37 cellular contexts compared by ENCODE assay signal in genomic region chr5:151491059-151491458, GRCh38.
"Had no signal": no experiment of that assay in that cellular context is flagged by ENCODE, and none has a peak within 500 bp of the region (broad histone marks: within the 10 kb centered on the region; RNA-seq: fewer than 3 reads in every experiment).

No MANE protein-coding gene starts in this region.

- H3K27ac Mint-ChIP-seq: activated CD4-positive, alpha-beta memory T cell treated with anti-CD3 and anti-CD28 coated beads, Interleukin-2, amount 10 ng/mL, durations not matched to agents 7 days and 5 days; activated CD8-positive, alpha-beta memory T cell treated with anti-CD3 and anti-CD28 coated beads, Interleukin-2, amount 10 ng/mL, durations not matched to agents 7 days and 5 days; activated naive CD8-positive, alpha-beta T cell treated with anti-CD3 and anti-CD28 coated beads for 36 hours; activated T-cell treated with anti-CD3 and anti-CD28 coated beads, Interleukin-2, amount 50 U/mL, for 72 hours; activated T-helper 17 cell treated with anti-CD3 and anti-CD28 coated beads, Interleukin-2, amount 50 U/mL, for 72 hours; T-cell had no signal

- H3K27ac ChIP-seq: brain microvascular endothelial cell, Peyer's patch, VCaP had no signal

- H3K4me1 Mint-ChIP-seq: activated CD4-positive, alpha-beta memory T cell treated with anti-CD3 and anti-CD28 coated beads, Interleukin-2, amount 10 ng/mL, durations not matched to agents 7 days and 5 days; activated CD8-positive, alpha-beta memory T cell treated with anti-CD3 and anti-CD28 coated beads, Interleukin-2, amount 10 ng/mL, durations not matched to agents 7 days and 5 days; activated naive CD8-positive, alpha-beta T cell treated with anti-CD3 and anti-CD28 coated beads for 36 hours; activated T-helper 17 cell treated with anti-CD3 and anti-CD28 coated beads, Interleukin-2, amount 50 U/mL, for 72 hours; T-cell had no signal

- ATAC-seq: activated CD8-positive, alpha-beta memory T cell treated with anti-CD3 and anti-CD28 coated beads, Interleukin-2, amount 10 ng/mL, durations not matched to agents 7 days and 5 days; activated T-cell treated with anti-CD3 and anti-CD28 coated beads, Interleukin-2, amount 50 U/mL, for 72 hours; activated T-helper 17 cell treated with anti-CD3 and anti-CD28 coated beads, Interleukin-2, amount 50 U/mL, for 72 hours; PC-3; SK-N-SH treated with all-trans-retinoic acid at 6 μM for 48 hours; T-cell had no signal

- H3K4me3 Mint-ChIP-seq: activated CD4-positive, alpha-beta memory T cell treated with anti-CD3 and anti-CD28 coated beads, Interleukin-2, amount 10 ng/mL, durations not matched to agents 7 days and 5 days; activated CD8-positive, alpha-beta memory T cell treated with anti-CD3 and anti-CD28 coated beads, Interleukin-2, amount 10 ng/mL, durations not matched to agents 7 days and 5 days; activated naive CD8-positive, alpha-beta T cell treated with anti-CD3 and anti-CD28 coated beads for 36 hours; activated T-cell treated with anti-CD3 and anti-CD28 coated beads, Interleukin-2, amount 50 U/mL, for 72 hours; activated T-helper 17 cell treated with anti-CD3 and anti-CD28 coated beads, Interleukin-2, amount 50 U/mL, for 72 hours; T-cell had no signal

- H3K4me1 ChIP-seq: Peyer's patch had no signal

- H3K9me3 Mint-ChIP-seq: activated CD4-positive, alpha-beta memory T cell treated with anti-CD3 and anti-CD28 coated beads, Interleukin-2, amount 10 ng/mL, durations not matched to agents 7 days and 5 days; activated naive CD8-positive, alpha-beta T cell treated with anti-CD3 and anti-CD28 coated beads for 36 hours; activated T-cell treated with anti-CD3 and anti-CD28 coated beads, Interleukin-2, amount 50 U/mL, for 72 hours; activated T-helper 17 cell treated with anti-CD3 and anti-CD28 coated beads, Interleukin-2, amount 50 U/mL, for 72 hours; T-cell had no signal

- H3K27me3 ChIP-seq: brain microvascular endothelial cell, Peyer's patch had no signal

- H3K4me3 ChIP-seq: Peyer's patch had no signal

- DNase-seq: activated CD4-positive, alpha-beta memory T cell treated with anti-CD3 and anti-CD28 coated beads, Interleukin-2, amount 10 ng/mL, durations not matched to agents 7 days and 5 days; activated CD4-positive, alpha-beta T cell treated with anti-CD3 and anti-CD28 coated beads for 1 hour; activated CD4-positive, alpha-beta T cell treated with anti-CD3 and anti-CD28 coated beads for 48 hours; activated CD4-positive, CD25-positive, alpha-beta regulatory T cell; activated CD8-positive, alpha-beta memory T cell treated with anti-CD3 and anti-CD28 coated beads for 24 hours; activated CD8-positive, alpha-beta memory T cell treated with anti-CD3 and anti-CD28 coated beads, Interleukin-2, amount 10 ng/mL, durations not matched to agents 7 days and 5 days; activated effector memory CD4-positive, alpha-beta T cell treated with anti-CD3 and anti-CD28 coated beads, Interleukin-2, amount 50 U/mL, for 16 hours; activated naive CD4-positive, alpha-beta T cell; activated naive CD4-positive, alpha-beta T cell treated with anti-CD3 and anti-CD28 coated beads, Interleukin-2, amount 50 U/mL, for 16 hours; activated naive CD8-positive, alpha-beta T cell treated with anti-CD3 and anti-CD28 coated beads for 36 hours; activated T-cell treated with anti-CD3 and anti-CD28 coated beads, Interleukin-2, amount 50 U/mL, for 1 hour; activated T-cell treated with anti-CD3 and anti-CD28 coated beads, Interleukin-2, amount 50 U/mL, for 72 hours; amniotic stem cell; aorta; brain microvascular endothelial cell; central memory CD4-positive, alpha-beta T cell; Karpas-422; KBM-7; NCI-H1105; NCI-H1417 treated with DMSO at 0.1 percent for 48 hours; NCI-H1930; NCI-H2081 treated with DMSO at 0.1 percent for 48 hours; NCI-H2171; NCI-H510A; NCI-H526; NCI-H748 treated with DMSO at 0.1 percent for 48 hours; NK-92 treated with Interleukin-12 subunit alpha and Interleukin-12 subunit beta, amount 100 ng/mL, for 24 hours; PC-3; Peyer's patch; RPMI8226; SIG-M5; T-cell; T-helper 2 cell; T-helper 9 cell had no signal

- H3K9me3 ChIP-seq: Peyer's patch had no signal

- H3K27me3 Mint-ChIP-seq: activated CD4-positive, alpha-beta memory T cell treated with anti-CD3 and anti-CD28 coated beads, Interleukin-2, amount 10 ng/mL, durations not matched to agents 7 days and 5 days; activated CD8-positive, alpha-beta memory T cell treated with anti-CD3 and anti-CD28 coated beads, Interleukin-2, amount 10 ng/mL, durations not matched to agents 7 days and 5 days; activated naive CD8-positive, alpha-beta T cell treated with anti-CD3 and anti-CD28 coated beads for 36 hours; activated T-helper 17 cell treated with anti-CD3 and anti-CD28 coated beads, Interleukin-2, amount 50 U/mL, for 72 hours; T-cell had no signal
